2 cellular contexts compared by ENCODE assay signal in genomic region chr15:40958146-40958545, GRCh38.
TF ChIP-seq lines count a peak whose summit lies in the region.

No MANE protein-coding gene starts in this region.

TF ChIP-seq in Ishikawa, 13 proteins besides CTCF, POLR2A, EP300 and RAD21:
- TF ChIP-seq, protein P1, sequence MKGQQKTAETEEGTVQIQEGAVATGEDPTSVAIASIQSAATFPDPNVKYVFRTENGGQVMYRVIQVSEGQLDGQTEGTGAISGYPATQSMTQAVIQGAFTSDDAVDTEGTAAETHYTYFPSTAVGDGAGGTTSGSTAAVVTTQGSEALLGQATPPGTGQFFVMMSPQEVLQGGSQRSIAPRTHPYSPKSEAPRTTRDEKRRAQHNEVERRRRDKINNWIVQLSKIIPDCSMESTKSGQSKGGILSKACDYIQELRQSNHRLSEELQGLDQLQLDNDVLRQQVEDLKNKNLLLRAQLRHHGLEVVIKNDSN (IDR thresholded peaks at IDR 0.05) = no peak
- TF ChIP-seq YY1 (IDR thresholded peaks at IDR 0.05; ENCODE audit: low read depth) = no peak
- TF ChIP-seq, protein P2, sequence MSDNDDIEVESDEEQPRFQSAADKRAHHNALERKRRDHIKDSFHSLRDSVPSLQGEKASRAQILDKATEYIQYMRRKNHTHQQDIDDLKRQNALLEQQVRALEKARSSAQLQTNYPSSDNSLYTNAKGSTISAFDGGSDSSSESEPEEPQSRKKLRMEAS (IDR thresholded peaks at IDR 0.05) = no peak
- peak; percentile 12; the same call in 1 of the 2 replicates for TF ChIP-seq TEAD4 (IDR thresholded peaks at IDR 0.05)
- TF ChIP-seq REST (IDR thresholded peaks at IDR 0.05; ENCODE audit: low read depth) = no peak

TF ChIP-seq in H1, 55 proteins besides CTCF, POLR2A, EP300 and RAD21:
- no peak for TF ChIP-seq ZNF274 (IDR thresholded peaks at IDR 0.05; ENCODE audit: borderline replicate concordance, extremely low read depth, low read length)
- peak; percentile 45; the same call in 1 of the 2 replicates for TF ChIP-seq ATF2 (IDR thresholded peaks at IDR 0.05; ENCODE audit: low read length)
- no peak for TF ChIP-seq TAF7 (optimal IDR thresholded peaks at IDR 0.05; ENCODE audit: borderline replicate concordance, low read depth, low read length)
- TF ChIP-seq POLR2AphosphoS5 (IDR thresholded peaks at IDR 0.05; ENCODE audit: low read depth, low read length) = 0 out of 2 replicates have a peak, but pooled peaks have one; percentile 8
- no peak for TF ChIP-seq SP1 (IDR thresholded peaks at IDR 0.05; ENCODE audit: low read depth, low read length)
- no peak for TF ChIP-seq POU5F1 (IDR thresholded peaks at IDR 0.05; ENCODE audit: low read depth, low read length)
- TF ChIP-seq JUN (IDR thresholded peaks at IDR 0.05; ENCODE audit: low read depth, low read length) = no peak
- TF ChIP-seq HDAC2 (IDR thresholded peaks at IDR 0.05; ENCODE audit: borderline replicate concordance in 1 of 2, low read depth in 2 of 2, low read length in 2 of 2) = no peak
- TF ChIP-seq JUND (IDR thresholded peaks at IDR 0.05; ENCODE audit: low read length) = no peak
- no peak for TF ChIP-seq TBP (IDR thresholded peaks at IDR 0.05; ENCODE audit: low read depth, low read length)
